29 cellular contexts compared by ENCODE assay signal in genomic region chr10:96924861-96925260, GRCh38.
"Had no signal": no experiment of that assay in that cellular context is flagged by ENCODE, and none has a peak within 500 bp of the region (broad histone marks: within the 10 kb centered on the region; RNA-seq: fewer than 3 reads in every experiment).

No MANE protein-coding gene starts in this region.

- ATAC-seq: activated T-cell treated with anti-CD3 and anti-CD28 coated beads, Interleukin-2, amount 50 U/mL, for 72 hours; effector memory CD8-positive, alpha-beta T cell; T-helper 17 cell had no signal

- H3K4me1 ChIP-seq: ascending aorta, breast epithelium, esophagus squamous epithelium had no signal

- FAIRE-seq: endothelial cell of umbilical vein had no signal

- DNase-seq: activated CD4-positive, alpha-beta memory T cell treated with anti-CD3 and anti-CD28 coated beads, Interleukin-2, amount 10 ng/mL, durations not matched to agents 7 days and 5 days; activated CD4-positive, alpha-beta T cell treated with anti-CD3 and anti-CD28 coated beads for 1 hour; activated CD4-positive, alpha-beta T cell treated with anti-CD3 and anti-CD28 coated beads for 4 hours; activated CD4-positive, alpha-beta T cell treated with anti-CD3 and anti-CD28 coated beads, Interleukin-2, amount 10 ng/mL, durations not matched to agents 7 days and 5 days; activated CD4-positive, alpha-beta T cell treated with anti-CD3 and anti-CD28 coated beads, Interleukin-2, amount 50 U/mL, for 4 hours; activated CD8-positive, alpha-beta memory T cell treated with anti-CD3 and anti-CD28 coated beads, Interleukin-2, amount 50 U/mL, for 48 hours; activated gamma-delta T cell; activated naive CD4-positive, alpha-beta T cell treated with anti-CD3 and anti-CD28 coated beads, Interleukin-2, amount 50 U/mL, for 16 hours; activated naive CD4-positive, alpha-beta T cell treated with Interleukin-2 at 50 U/mL for 16 hours; activated T-cell treated with anti-CD3 and anti-CD28 coated beads for 4 hours; activated T-cell treated with anti-CD3 and anti-CD28 coated beads, Interleukin-2, amount 50 U/mL, for 24 hours; activated T-cell treated with anti-CD3 and anti-CD28 coated beads, Interleukin-2, amount 50 U/mL, for 72 hours; caudate nucleus; cortex of kidney; dermis blood vessel endothelial cell; effector CD4-positive, alpha-beta T cell; effector memory CD8-positive, alpha-beta T cell; esophagus squamous epithelium; foreskin melanocyte; head of caudate nucleus; hippocampal formation; T-helper 1 cell; T-helper 17 cell; T1000; WERI-Rb-1 had no signal

- H3K4me3 ChIP-seq: ascending aorta, breast epithelium, esophagus squamous epithelium had no signal

- H3K9me3 ChIP-seq: ascending aorta, breast epithelium, esophagus squamous epithelium had no signal

- H3K36me3 ChIP-seq: ascending aorta, breast epithelium had no signal

- H3K27ac ChIP-seq: ascending aorta, breast epithelium, epithelial cell of prostate, esophagus squamous epithelium, WERI-Rb-1 had no signal
